In genomic region chr10:75283150-75284096, GRCh38 we compare ENCODE assay signal across 1 cellular context.
A peak's percentile ranks its signal among the peaks of the same experiment; 100 is the strongest.
TF ChIP-seq lines count a peak whose summit lies in the region.

No MANE protein-coding gene starts in this region.

TF ChIP-seq in HEK293, 187 proteins besides CTCF, POLR2A, EP300 and RAD21 (continued from another document):
- TF ChIP-seq PRDM10 (tag by site-specific recombination; IDR thresholded peaks at IDR 0.05): 0 out of 2 replicates have a peak, but pooled peaks have one; percentile 15
- no peak for TF ChIP-seq ZNF239 (tag by site-specific recombination; IDR thresholded peaks at IDR 0.05)
- no peak for TF ChIP-seq ZNF777 (tag by site-specific recombination; IDR thresholded peaks at IDR 0.05; ENCODE audit: borderline replicate concordance)
- TF ChIP-seq HOXA7 (CRISPR knock-in tag; IDR thresholded peaks at IDR 0.05; ENCODE audit: borderline replicate concordance): no peak
- no peak for TF ChIP-seq KLF9 (tag by site-specific recombination; IDR thresholded peaks at IDR 0.05; ENCODE audit: low read depth)
- TF ChIP-seq ZIC2 (tag by site-specific recombination; IDR thresholded peaks at IDR 0.05): no peak
- no peak for TF ChIP-seq ZNF664 (tag by site-specific recombination; IDR thresholded peaks at IDR 0.05)
- no peak for TF ChIP-seq HIC1 (tag by site-specific recombination; IDR thresholded peaks at IDR 0.05)
- no peak for TF ChIP-seq ZNF174 (tag by site-specific recombination; IDR thresholded peaks at IDR 0.05)
- no peak for TF ChIP-seq ZSCAN16 (tag by site-specific recombination; IDR thresholded peaks at IDR 0.05)
- peak; percentile 82 for TF ChIP-seq ZNF843 (tag by site-specific recombination; IDR thresholded peaks at IDR 0.05)
- no peak for TF ChIP-seq ZNF311 (tag by site-specific recombination; IDR thresholded peaks at IDR 0.05; ENCODE audit: borderline replicate concordance)
- TF ChIP-seq ZNF114 (tag by site-specific recombination; IDR thresholded peaks at IDR 0.05): no peak
- peak; percentile 59 for TF ChIP-seq PRDM6 (tag by site-specific recombination; IDR thresholded peaks at IDR 0.05)
